Comparison of ENCODE assay signal across 20 cellular contexts in the genomic region with DNA sequence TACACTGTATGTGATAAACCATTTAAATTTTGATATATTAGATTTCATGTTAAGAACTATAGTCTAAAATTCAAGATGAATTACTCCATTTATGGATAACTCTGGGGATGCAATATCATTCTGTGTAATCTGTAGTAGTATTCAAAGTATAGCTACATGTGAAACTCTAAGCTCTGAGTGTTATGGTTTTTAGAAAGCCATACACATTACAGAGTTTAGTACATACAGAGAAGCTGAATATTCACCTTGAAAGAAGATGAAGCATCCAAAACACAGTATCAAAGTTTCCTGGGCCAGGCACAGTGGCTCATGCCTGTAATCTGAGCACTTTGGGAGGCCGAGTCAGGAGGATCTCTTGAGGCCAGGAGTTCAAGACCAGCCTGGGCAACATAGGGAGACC. TPM values are rescaled to one million over a fixed set of nuclear protein-coding genes. Genes with fewer than 3 reads are reported as not detected.
A peak's percentile ranks its signal among the peaks of the same experiment; 100 is the strongest.
DNase-seq lines count a peak whose midpoint lies in the region; ATAC-seq lines count a peak whose summit lies in the region.
"Had no signal": no experiment of that assay in that cellular context is flagged by ENCODE, and none has a peak within 500 bp of the region (broad histone marks: within the 10 kb centered on the region; RNA-seq: fewer than 3 reads in every experiment).

No MANE protein-coding gene starts in this region.

- WGBS in GM23248 (ENCODE audit: low coverage in 1 of 2, low lambda C conversion rate in 2 of 2, missing lambda C conversion rate in 2 of 2), 2 experiments: 54 to 72% methylated on average over 1 of the region's 1 CpG

- H3K36me3 Mint-ChIP-seq in activated naive CD8-positive, alpha-beta T cell: peaks cover 19% of the 10 kb centered on the region
- H3K36me3 Mint-ChIP-seq in activated naive CD8-positive, alpha-beta T cell treated with anti-CD3 and anti-CD28 coated beads for 36 hours: peaks cover 51% of the 10 kb centered on the region
- peaks cover 14 to 38% of the 10 kb centered on the region in 2 donors for H3K36me3 Mint-ChIP-seq in activated T-cell treated with anti-CD3 and anti-CD28 coated beads, Interleukin-2, amount 50 U/mL, for 72 hours (ENCODE audit: insufficient read depth in 2 of 2)
- peaks cover 37% of the 10 kb centered on the region for H3K36me3 Mint-ChIP-seq in stimulated activated memory B cell treated with anti-CD40 and anti-IgM and Interleukin-4, amounts not matched to agents 10 μg/mL and 1 μg/mL and 100 μg/mL, for 72 hours

- no peak overlapping the region for H3K4me3 ChIP-seq in GM23248
- H3K4me3 ChIP-seq: heart right ventricle, left lung, sigmoid colon had no signal

- H3K36me3 ChIP-seq in GM23248 (ENCODE audit: low read depth): no peaks in the 10 kb centered on the region
- H3K36me3 ChIP-seq: left lung, sigmoid colon had no signal

- no peaks in the 10 kb centered on the region for H3K9me2 ChIP-seq in GM23248 (ENCODE audit: insufficient read depth)

- DNase-seq in activated naive CD8-positive, alpha-beta T cell treated with anti-CD3 and anti-CD28 coated beads for 36 hours: no peak
- peak; percentile 32 to 33 for DNase-seq in activated T-cell treated with anti-CD3 and anti-CD28 coated beads, Interleukin-2, amount 50 U/mL, for 72 hours
- DNase-seq in NCI-H146 (lab: John Stamatoyannopoulos, UW): no peak
- DNase-seq in GM23248: no peak
- DNase-seq in stimulated activated CD4-positive, alpha-beta T cell treated with anti-CD3 and anti-CD28 coated beads, Interleukin-15, amount 100 ng/mL, for 24 hours: no peak
- DNase-seq: activated effector memory CD4-positive, alpha-beta T cell treated with Interleukin-2 at 50 U/mL for 16 hours; amygdala; DMS79; heart right ventricle; left lung; midbrain; NCI-H2171; posterior cingulate gyrus; sigmoid colon had no signal

- no peak overlapping the region for H2AFZ ChIP-seq in GM23248

- no peaks in the 10 kb centered on the region for H4K20me1 ChIP-seq in GM23248 (ENCODE audit: insufficient read depth)

- H3K9me3 ChIP-seq in GM23248 (ENCODE audit: low read depth): no peaks in the 10 kb centered on the region

- H3K27me3 ChIP-seq in GM23248 (replicated peaks; ENCODE audit: insufficient read depth): no peaks in the 10 kb centered on the region
- H3K27me3 ChIP-seq: heart right ventricle, left lung, sigmoid colon had no signal

- no peak overlapping the region for H3K9ac ChIP-seq in GM23248

- no peak overlapping the region for H3K4me2 ChIP-seq in GM23248 (ENCODE audit: unreplicated experiment)

- no peaks in the 10 kb centered on the region for H3K4me1 ChIP-seq in GM23248 (ENCODE audit: insufficient read depth)

- H3K27ac ChIP-seq in GM23248: no peak overlapping the region
- H3K27ac ChIP-seq: left lung, sigmoid colon had no signal

- peak; percentile 45 for ATAC-seq in HG02642 (IDR thresholded peaks at IDR 0.05; ENCODE audit: poor library complexity, unreplicated experiment)
- ATAC-seq in activated T-cell treated with anti-CD3 and anti-CD28 coated beads, Interleukin-2, amount 50 U/mL, for 72 hours (replicated peaks in 1 of 2): peak; percentile 92 to 94
- no peak for ATAC-seq in stimulated activated memory B cell treated with anti-CD40 and anti-IgM and Interleukin-4, amounts not matched to agents 10 μg/mL and 1 μg/mL and 100 μg/mL, for 72 hours
- ATAC-seq: heart right ventricle, left lung had no signal

- no peaks in the 10 kb centered on the region for H3F3A ChIP-seq in GM23248 (ENCODE audit: insufficient read depth)

- H3K27me3 Mint-ChIP-seq in activated naive CD8-positive, alpha-beta T cell: no peaks in the 10 kb centered on the region
- no peaks in the 10 kb centered on the region for H3K27me3 Mint-ChIP-seq in activated naive CD8-positive, alpha-beta T cell treated with anti-CD3 and anti-CD28 coated beads for 36 hours
- H3K27me3 Mint-ChIP-seq in activated T-cell treated with anti-CD3 and anti-CD28 coated beads, Interleukin-2, amount 50 U/mL, for 72 hours (ENCODE audit: low read depth): no peaks in the 10 kb centered on the region
- H3K27me3 Mint-ChIP-seq in stimulated activated memory B cell treated with anti-CD40 and anti-IgM and Interleukin-4, amounts not matched to agents 10 μg/mL and 1 μg/mL and 100 μg/mL, for 72 hours: no peaks in the 10 kb centered on the region
- H3K27me3 Mint-ChIP-seq: stimulated activated naive CD8-positive, alpha-beta T cell treated with anti-CD3 and anti-CD28 coated beads, Interleukin-15, Interleukin-2, amounts not matched to agents 100 ng/mL and 50 ng/mL, for 24 hours; type B pancreatic cell had no signal

- H3K27ac Mint-ChIP-seq in activated naive CD8-positive, alpha-beta T cell: peak overlapping the region; percentile 66
- H3K27ac Mint-ChIP-seq in activated naive CD8-positive, alpha-beta T cell treated with anti-CD3 and anti-CD28 coated beads for 36 hours: no peak overlapping the region
- peak overlapping the region; percentile 11 for H3K27ac Mint-ChIP-seq in activated T-cell treated with anti-CD3 and anti-CD28 coated beads, Interleukin-2, amount 50 U/mL, for 72 hours
- H3K27ac Mint-ChIP-seq in stimulated activated memory B cell treated with anti-CD40 and anti-IgM and Interleukin-4, amounts not matched to agents 10 μg/mL and 1 μg/mL and 100 μg/mL, for 72 hours: peak overlapping the region; percentile 40
- H3K27ac Mint-ChIP-seq: type B pancreatic cell had no signal

- H3K79me2 ChIP-seq in GM23248 (ENCODE audit: insufficient read depth): peaks cover 95% of the 10 kb centered on the region

- H3K4me3 Mint-ChIP-seq in activated naive CD8-positive, alpha-beta T cell: no peak overlapping the region
- no peak overlapping the region for H3K4me3 Mint-ChIP-seq in activated naive CD8-positive, alpha-beta T cell treated with anti-CD3 and anti-CD28 coated beads for 36 hours
- peak overlapping the region; percentile 37 to 38 for H3K4me3 Mint-ChIP-seq in activated T-cell treated with anti-CD3 and anti-CD28 coated beads, Interleukin-2, amount 50 U/mL, for 72 hours
- no peak overlapping the region for H3K4me3 Mint-ChIP-seq in stimulated activated memory B cell treated with anti-CD40 and anti-IgM and Interleukin-4, amounts not matched to agents 10 μg/mL and 1 μg/mL and 100 μg/mL, for 72 hours
- H3K4me3 Mint-ChIP-seq: neural crest cell; stimulated activated naive CD8-positive, alpha-beta T cell treated with anti-CD3 and anti-CD28 coated beads, Interleukin-15, Interleukin-2, amounts not matched to agents 100 ng/mL and 50 ng/mL, for 24 hours; type B pancreatic cell had no signal

- in situ Hi-C loops in GM23248 (cut with MboI): no loop called here

- H3K4me1 Mint-ChIP-seq in activated naive CD8-positive, alpha-beta T cell (ENCODE audit: low read depth): peaks cover 44% of the 10 kb centered on the region
- peaks cover 28% of the 10 kb centered on the region for H3K4me1 Mint-ChIP-seq in activated naive CD8-positive, alpha-beta T cell treated with anti-CD3 and anti-CD28 coated beads for 36 hours
- peaks cover 38% of the 10 kb centered on the region for H3K4me1 Mint-ChIP-seq in activated T-cell treated with anti-CD3 and anti-CD28 coated beads, Interleukin-2, amount 50 U/mL, for 72 hours (ENCODE audit: low read depth)
- peaks cover 41% of the 10 kb centered on the region for H3K4me1 Mint-ChIP-seq in stimulated activated memory B cell treated with anti-CD40 and anti-IgM and Interleukin-4, amounts not matched to agents 10 μg/mL and 1 μg/mL and 100 μg/mL, for 72 hours

- peaks cover 6% of the 10 kb centered on the region for H3K9me3 Mint-ChIP-seq in activated naive CD8-positive, alpha-beta T cell (ENCODE audit: low read depth)
- H3K9me3 Mint-ChIP-seq in activated naive CD8-positive, alpha-beta T cell treated with anti-CD3 and anti-CD28 coated beads for 36 hours: peaks cover 22% of the 10 kb centered on the region
- peaks cover 5 to 9% of the 10 kb centered on the region in 2 donors for H3K9me3 Mint-ChIP-seq in activated T-cell treated with anti-CD3 and anti-CD28 coated beads, Interleukin-2, amount 50 U/mL, for 72 hours
- peaks cover 14% of the 10 kb centered on the region for H3K9me3 Mint-ChIP-seq in stimulated activated memory B cell treated with anti-CD40 and anti-IgM and Interleukin-4, amounts not matched to agents 10 μg/mL and 1 μg/mL and 100 μg/mL, for 72 hours

RNA-seq across cellular contexts. Expression of gene ABHD17B, which starts 25.0 kb away (rescaled TPM):
- 10 to 100 TPM; 14.8 to 15.5 TPM for total RNA-seq in activated naive CD8-positive, alpha-beta T cell treated with anti-CD3 and anti-CD28 coated beads for 36 hours
- 10 to 100 TPM; 15.4 to 16.2 TPM for total RNA-seq in activated T-cell treated with anti-CD3 and anti-CD28 coated beads, Interleukin-2, amount 50 U/mL, for 72 hours
- 10.7 and 14.4 TPM in 2 replicates for total RNA-seq in GM23248 (2014; rRNA removed; shearing (Covaris generic))
- polyA plus RNA-seq in GM23248 (2016; fragmentation: Nextera tagmentation; extraction: Ambion mirVana): 6.3 and 7.7 TPM in 2 replicates

RNA-seq across cellular contexts. Expression of gene C9orf85, which starts 25.4 kb away (rescaled TPM):
- 10 to 100 TPM; 13.1 to 13.2 TPM for total RNA-seq in activated naive CD8-positive, alpha-beta T cell treated with anti-CD3 and anti-CD28 coated beads for 36 hours
- 10 to 100 TPM; 13.5 to 14.1 TPM for total RNA-seq in activated T-cell treated with anti-CD3 and anti-CD28 coated beads, Interleukin-2, amount 50 U/mL, for 72 hours
- 12.1 and 16.3 TPM in 2 replicates for total RNA-seq in GM23248 (2014; rRNA removed; shearing (Covaris generic))
- polyA plus RNA-seq in GM23248 (2016; fragmentation: Nextera tagmentation; extraction: Ambion mirVana): 11.8 and 13.2 TPM in 2 replicates

Comparison
In these comparisons a context has a peak if more than half of its experiments do, and no peak if none do; other contexts are left out.
1. H3K4me3 Mint-ChIP-seq: peak in activated T-cell treated with anti-CD3 and anti-CD28 coated beads, Interleukin-2, amount 50 U/mL, for 72 hours (2 of 2); none in activated naive CD8-positive, alpha-beta T cell (single experiment), activated naive CD8-positive, alpha-beta T cell treated with anti-CD3 and anti-CD28 coated beads for 36 hours (single experiment) and stimulated activated memory B cell treated with anti-CD40 and anti-IgM and Interleukin-4, amounts not matched to agents 10 μg/mL and 1 μg/mL and 100 μg/mL, for 72 hours (single experiment).
2. DNase-seq: peak in activated T-cell treated with anti-CD3 and anti-CD28 coated beads, Interleukin-2, amount 50 U/mL, for 72 hours (2 of 2); none in activated naive CD8-positive, alpha-beta T cell treated with anti-CD3 and anti-CD28 coated beads for 36 hours (single experiment), NCI-H146 (single experiment), GM23248 (single experiment) and stimulated activated CD4-positive, alpha-beta T cell treated with anti-CD3 and anti-CD28 coated beads, Interleukin-15, amount 100 ng/mL, for 24 hours (single experiment).